Comparison of ENCODE assay signal across 2 cellular contexts in the genomic region with DNA sequence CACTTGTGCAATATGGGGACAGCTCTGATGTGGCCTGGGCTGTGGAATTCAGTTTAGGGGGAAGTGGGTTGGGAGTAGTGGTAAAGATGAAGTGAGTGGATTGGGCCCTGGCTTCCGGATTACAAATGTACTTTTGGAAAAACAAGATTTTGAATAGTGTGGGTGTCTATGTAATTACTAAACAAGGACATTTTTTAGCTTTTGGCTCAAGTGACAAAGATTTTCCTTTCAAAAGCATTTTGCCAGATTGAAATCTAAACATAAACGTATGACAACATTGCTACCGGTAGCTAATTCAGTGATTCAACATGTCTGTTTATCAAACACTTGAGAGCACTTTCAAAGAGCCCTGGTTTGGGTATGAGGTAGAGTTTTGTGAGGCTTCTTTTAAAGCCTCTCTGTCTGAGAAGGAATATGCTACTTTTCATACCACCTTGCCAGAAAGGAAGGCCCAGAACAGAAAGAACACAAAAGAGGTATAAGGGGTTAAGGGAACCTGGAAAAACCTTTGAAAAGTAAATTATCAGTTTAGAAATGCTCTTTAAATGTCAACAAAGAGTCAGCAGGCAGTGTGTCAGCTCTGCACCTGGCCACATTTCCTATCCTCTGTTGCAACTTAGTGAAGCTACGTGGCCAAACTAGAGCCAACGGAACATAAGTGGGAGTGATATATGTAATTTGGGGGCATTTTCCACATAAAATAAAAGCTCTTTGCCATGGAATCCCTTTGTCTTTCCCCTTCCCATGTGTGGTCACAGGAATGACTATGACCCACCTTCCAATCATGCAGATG.
TF ChIP-seq lines count a peak whose summit lies in the region.

No MANE protein-coding gene starts in this region.

TF ChIP-seq in liver, 16 proteins besides CTCF, POLR2A, EP300 and RAD21 (continued from another document):
- TF ChIP-seq, protein P1, sequence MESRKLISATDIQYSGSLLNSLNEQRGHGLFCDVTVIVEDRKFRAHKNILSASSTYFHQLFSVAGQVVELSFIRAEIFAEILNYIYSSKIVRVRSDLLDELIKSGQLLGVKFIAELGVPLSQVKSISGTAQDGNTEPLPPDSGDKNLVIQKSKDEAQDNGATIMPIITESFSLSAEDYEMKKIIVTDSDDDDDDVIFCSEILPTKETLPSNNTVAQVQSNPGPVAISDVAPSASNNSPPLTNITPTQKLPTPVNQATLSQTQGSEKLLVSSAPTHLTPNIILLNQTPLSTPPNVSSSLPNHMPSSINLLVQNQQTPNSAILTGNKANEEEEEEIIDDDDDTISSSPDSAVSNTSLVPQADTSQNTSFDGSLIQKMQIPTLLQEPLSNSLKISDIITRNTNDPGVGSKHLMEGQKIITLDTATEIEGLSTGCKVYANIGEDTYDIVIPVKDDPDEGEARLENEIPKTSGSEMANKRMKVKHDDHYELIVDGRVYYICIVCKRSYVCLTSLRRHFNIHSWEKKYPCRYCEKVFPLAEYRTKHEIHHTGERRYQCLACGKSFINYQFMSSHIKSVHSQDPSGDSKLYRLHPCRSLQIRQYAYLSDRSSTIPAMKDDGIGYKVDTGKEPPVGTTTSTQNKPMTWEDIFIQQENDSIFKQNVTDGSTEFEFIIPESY (IDR thresholded peaks at IDR 0.05): no peak
- TF ChIP-seq GABPA (IDR thresholded peaks at IDR 0.05 in 1 of 2, conservative IDR thresholded peaks at IDR 0.05 in 1 of 2) (no peak), NR2F2 (IDR thresholded peaks at IDR 0.05) (no peak), FOXA2 (IDR thresholded peaks at IDR 0.05) (peak; percentile 88), FOXA1 (IDR thresholded peaks at IDR 0.05) (peak; percentile 69), TAF1 (conservative IDR thresholded peaks at IDR 0.05) (no peak), HNF4A (conservative IDR thresholded peaks at IDR 0.05) (peak in 1 of 2 donors; percentile 48), EGR1 (IDR thresholded peaks at IDR 0.05; ENCODE audit: low read depth in 2 of 2) (no peak), YY1 (IDR thresholded peaks at IDR 0.05) (peak; percentile 41)
- TF ChIP-seq, protein P2, sequence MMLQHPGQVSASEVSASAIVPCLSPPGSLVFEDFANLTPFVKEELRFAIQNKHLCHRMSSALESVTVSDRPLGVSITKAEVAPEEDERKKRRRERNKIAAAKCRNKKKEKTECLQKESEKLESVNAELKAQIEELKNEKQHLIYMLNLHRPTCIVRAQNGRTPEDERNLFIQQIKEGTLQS (IDR thresholded peaks at IDR 0.05): no peak
- TF ChIP-seq, protein P3, sequence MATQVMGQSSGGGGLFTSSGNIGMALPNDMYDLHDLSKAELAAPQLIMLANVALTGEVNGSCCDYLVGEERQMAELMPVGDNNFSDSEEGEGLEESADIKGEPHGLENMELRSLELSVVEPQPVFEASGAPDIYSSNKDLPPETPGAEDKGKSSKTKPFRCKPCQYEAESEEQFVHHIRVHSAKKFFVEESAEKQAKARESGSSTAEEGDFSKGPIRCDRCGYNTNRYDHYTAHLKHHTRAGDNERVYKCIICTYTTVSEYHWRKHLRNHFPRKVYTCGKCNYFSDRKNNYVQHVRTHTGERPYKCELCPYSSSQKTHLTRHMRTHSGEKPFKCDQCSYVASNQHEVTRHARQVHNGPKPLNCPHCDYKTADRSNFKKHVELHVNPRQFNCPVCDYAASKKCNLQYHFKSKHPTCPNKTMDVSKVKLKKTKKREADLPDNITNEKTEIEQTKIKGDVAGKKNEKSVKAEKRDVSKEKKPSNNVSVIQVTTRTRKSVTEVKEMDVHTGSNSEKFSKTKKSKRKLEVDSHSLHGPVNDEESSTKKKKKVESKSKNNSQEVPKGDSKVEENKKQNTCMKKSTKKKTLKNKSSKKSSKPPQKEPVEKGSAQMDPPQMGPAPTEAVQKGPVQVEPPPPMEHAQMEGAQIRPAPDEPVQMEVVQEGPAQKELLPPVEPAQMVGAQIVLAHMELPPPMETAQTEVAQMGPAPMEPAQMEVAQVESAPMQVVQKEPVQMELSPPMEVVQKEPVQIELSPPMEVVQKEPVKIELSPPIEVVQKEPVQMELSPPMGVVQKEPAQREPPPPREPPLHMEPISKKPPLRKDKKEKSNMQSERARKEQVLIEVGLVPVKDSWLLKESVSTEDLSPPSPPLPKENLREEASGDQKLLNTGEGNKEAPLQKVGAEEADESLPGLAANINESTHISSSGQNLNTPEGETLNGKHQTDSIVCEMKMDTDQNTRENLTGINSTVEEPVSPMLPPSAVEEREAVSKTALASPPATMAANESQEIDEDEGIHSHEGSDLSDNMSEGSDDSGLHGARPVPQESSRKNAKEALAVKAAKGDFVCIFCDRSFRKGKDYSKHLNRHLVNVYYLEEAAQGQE (IDR thresholded peaks at IDR 0.05): no peak
- TF ChIP-seq, protein P4, sequence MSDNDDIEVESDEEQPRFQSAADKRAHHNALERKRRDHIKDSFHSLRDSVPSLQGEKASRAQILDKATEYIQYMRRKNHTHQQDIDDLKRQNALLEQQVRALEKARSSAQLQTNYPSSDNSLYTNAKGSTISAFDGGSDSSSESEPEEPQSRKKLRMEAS (IDR thresholded peaks at IDR 0.05): peak; percentile 42

TF ChIP-seq in HepG2, 621 proteins besides CTCF, POLR2A, EP300 and RAD21 (continued from another document):
- TF ChIP-seq, protein P2 (CRISPR knock-in tag; IDR thresholded peaks at IDR 0.05): no peak
- TF ChIP-seq FOXA1 (IDR thresholded peaks at IDR 0.05): no peak
- no peak for TF ChIP-seq FOXA1 (CRISPR knock-in tag; IDR thresholded peaks at IDR 0.05)
- TF ChIP-seq NFE2 (CRISPR knock-in tag; IDR thresholded peaks at IDR 0.05): no peak
- no peak for TF ChIP-seq TCF12 (IDR thresholded peaks at IDR 0.05)
- no peak for TF ChIP-seq TCF12 (CRISPR knock-in tag; IDR thresholded peaks at IDR 0.05)
- TF ChIP-seq HNRNPL (IDR thresholded peaks at IDR 0.05; ENCODE audit: low read depth, low read length): no peak
- TF ChIP-seq, protein P5, sequence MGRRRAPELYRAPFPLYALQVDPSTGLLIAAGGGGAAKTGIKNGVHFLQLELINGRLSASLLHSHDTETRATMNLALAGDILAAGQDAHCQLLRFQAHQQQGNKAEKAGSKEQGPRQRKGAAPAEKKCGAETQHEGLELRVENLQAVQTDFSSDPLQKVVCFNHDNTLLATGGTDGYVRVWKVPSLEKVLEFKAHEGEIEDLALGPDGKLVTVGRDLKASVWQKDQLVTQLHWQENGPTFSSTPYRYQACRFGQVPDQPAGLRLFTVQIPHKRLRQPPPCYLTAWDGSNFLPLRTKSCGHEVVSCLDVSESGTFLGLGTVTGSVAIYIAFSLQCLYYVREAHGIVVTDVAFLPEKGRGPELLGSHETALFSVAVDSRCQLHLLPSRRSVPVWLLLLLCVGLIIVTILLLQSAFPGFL (CRISPR knock-in tag; IDR thresholded peaks at IDR 0.05): no peak
- TF ChIP-seq ZNF264 (CRISPR knock-in tag; IDR thresholded peaks at IDR 0.05): no peak
